17 cellular contexts compared by ENCODE assay signal in the genomic region with DNA sequence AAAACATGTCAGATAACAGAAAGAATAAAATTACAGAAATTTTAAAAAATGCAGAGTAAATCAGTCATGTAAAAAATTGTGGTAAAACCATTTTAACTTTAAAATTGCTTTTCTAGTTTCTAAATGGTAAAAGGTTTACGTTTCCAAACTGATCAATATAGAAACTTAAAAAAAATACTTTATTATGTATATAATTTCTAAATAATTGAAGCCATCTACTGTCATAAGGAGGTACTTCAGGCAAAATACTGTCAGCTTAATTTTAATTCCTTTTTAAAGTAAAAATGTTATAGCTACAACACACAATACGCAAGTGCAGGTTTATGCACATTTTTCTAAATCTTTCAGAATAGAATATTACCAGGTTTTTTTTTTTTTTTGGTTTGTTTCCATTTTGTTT.
DNase-seq lines count a peak whose midpoint lies in the region; ATAC-seq and TF ChIP-seq lines count a peak whose summit lies in the region.
"Had no signal": no experiment of that assay in that cellular context is flagged by ENCODE, and none has a peak within 500 bp of the region (broad histone marks: within the 10 kb centered on the region; RNA-seq: fewer than 3 reads in every experiment).

No MANE protein-coding gene starts in this region.

- no peaks in the 10 kb centered on the region for H3K27me3 ChIP-seq in left ventricle myocardium inferior (ENCODE audit: low read depth)

- TF ChIP-seq CTCF in left ventricle myocardium inferior (IDR thresholded peaks at IDR 0.05; ENCODE audit: borderline replicate concordance) (peak; percentile 13), VCaP (conservative IDR thresholded peaks at IDR 0.05) (peak; percentile 59), glutamatergic neuron (IDR thresholded peaks at IDR 0.05; ENCODE audit: partially characterized antibody, unreplicated experiment) (peak; percentile 46), type B pancreatic cell (conservative IDR thresholded peaks at IDR 0.05) (peak; percentile 70), GM13977 (IDR thresholded peaks at IDR 0.05; ENCODE audit: extremely low read depth, insufficient read depth, missing control alignments) (no peak)

- H3K36me3 Mint-ChIP-seq in glutamatergic neuron (ENCODE audit: unreplicated experiment) = no peaks in the 10 kb centered on the region
- H3K36me3 Mint-ChIP-seq in type B pancreatic cell = no peaks in the 10 kb centered on the region

- peaks cover 2% of the 10 kb centered on the region for H3K4me1 Mint-ChIP-seq in glutamatergic neuron (ENCODE audit: low read depth, unreplicated experiment)
- peaks cover 22% of the 10 kb centered on the region for H3K4me1 Mint-ChIP-seq in type B pancreatic cell (ENCODE audit: unreplicated experiment)

- H3K4me3 Mint-ChIP-seq in glutamatergic neuron (ENCODE audit: unreplicated experiment) = no peak overlapping the region
- no peak overlapping the region for H3K4me3 Mint-ChIP-seq in type B pancreatic cell

- in situ Hi-C loops in GM13977 (cut with MboI; ENCODE audit: low pct_unique_long_range_greater_than_20kb, low sequenced_read_pairs, unreplicated experiment) = no loop called here

- no peaks in the 10 kb centered on the region for H3K4me1 ChIP-seq in left ventricle myocardium inferior

- H3K27ac ChIP-seq in left ventricle myocardium inferior (replicated peaks) (no peak overlapping the region), VCaP (no peak overlapping the region)
- H3K27ac ChIP-seq: 22Rv1 had no signal

- H3K9me3 Mint-ChIP-seq in glutamatergic neuron (ENCODE audit: unreplicated experiment) (no peaks in the 10 kb centered on the region), type B pancreatic cell (no peaks in the 10 kb centered on the region)

- DNase-seq in left ventricle myocardium inferior (no peak), Right ventricle myocardium inferior (ENCODE audit: missing footprints) (no peak), glutamatergic neuron (no peak), type B pancreatic cell (ENCODE audit: extremely low spot score, unreplicated experiment) (no peak), GM13977 (ENCODE audit: low spot score) (no peak)
- DNase-seq: C1 segment of cervical spinal cord, COR-L47, GOT3, NCI-H1105 treated with DMSO at 0.1 percent for 48 hours, NCI-H1694 treated with DMSO at 0.1 percent for 48 hours, NCI-H345, NCI-H526 treated with DMSO at 0.1 percent for 48 hours, SIG-M5 had no signal

- ATAC-seq in Right ventricle myocardium inferior = no peak
- ATAC-seq in HG03159 (IDR thresholded peaks at IDR 0.05; ENCODE audit: unreplicated experiment) = no peak
- ATAC-seq in SK-N-SH treated with all-trans-retinoic acid at 6 μM for 48 hours = no peak

- no peak overlapping the region for H3K4me3 ChIP-seq in left ventricle myocardium inferior

- H3K27me3 Mint-ChIP-seq in glutamatergic neuron (ENCODE audit: unreplicated experiment) (peaks cover 1% of the 10 kb centered on the region), type B pancreatic cell (no peaks in the 10 kb centered on the region)

- intact Hi-C loops in left ventricle myocardium inferior (cut with micrococcal nuclease) = no loop called here
- intact Hi-C loops in Right ventricle myocardium inferior (cut with DNase I) = no loop called here

- H3K9me3 ChIP-seq in left ventricle myocardium inferior (replicated peaks) = no peaks in the 10 kb centered on the region

- H3K36me3 ChIP-seq in left ventricle myocardium inferior = no peaks in the 10 kb centered on the region

- H3K27ac Mint-ChIP-seq in glutamatergic neuron (ENCODE audit: unreplicated experiment) (no peak overlapping the region), type B pancreatic cell (no peak overlapping the region)

TF ChIP-seq in SK-N-SH treated with all-trans-retinoic acid at 6 μM for 48 hours, 23 proteins besides CTCF, POLR2A, EP300 and RAD21:
- no peak for TF ChIP-seq ZNF8 (CRISPR knock-in tag; IDR thresholded peaks at IDR 0.05)
- TF ChIP-seq TCF4 (CRISPR knock-in tag; IDR thresholded peaks at IDR 0.05; ENCODE audit: borderline replicate concordance) = no peak
- TF ChIP-seq RARB (CRISPR knock-in tag; IDR thresholded peaks at IDR 0.05) = no peak
